ENCODE assay signal across 1 cellular context in the genomic region with DNA sequence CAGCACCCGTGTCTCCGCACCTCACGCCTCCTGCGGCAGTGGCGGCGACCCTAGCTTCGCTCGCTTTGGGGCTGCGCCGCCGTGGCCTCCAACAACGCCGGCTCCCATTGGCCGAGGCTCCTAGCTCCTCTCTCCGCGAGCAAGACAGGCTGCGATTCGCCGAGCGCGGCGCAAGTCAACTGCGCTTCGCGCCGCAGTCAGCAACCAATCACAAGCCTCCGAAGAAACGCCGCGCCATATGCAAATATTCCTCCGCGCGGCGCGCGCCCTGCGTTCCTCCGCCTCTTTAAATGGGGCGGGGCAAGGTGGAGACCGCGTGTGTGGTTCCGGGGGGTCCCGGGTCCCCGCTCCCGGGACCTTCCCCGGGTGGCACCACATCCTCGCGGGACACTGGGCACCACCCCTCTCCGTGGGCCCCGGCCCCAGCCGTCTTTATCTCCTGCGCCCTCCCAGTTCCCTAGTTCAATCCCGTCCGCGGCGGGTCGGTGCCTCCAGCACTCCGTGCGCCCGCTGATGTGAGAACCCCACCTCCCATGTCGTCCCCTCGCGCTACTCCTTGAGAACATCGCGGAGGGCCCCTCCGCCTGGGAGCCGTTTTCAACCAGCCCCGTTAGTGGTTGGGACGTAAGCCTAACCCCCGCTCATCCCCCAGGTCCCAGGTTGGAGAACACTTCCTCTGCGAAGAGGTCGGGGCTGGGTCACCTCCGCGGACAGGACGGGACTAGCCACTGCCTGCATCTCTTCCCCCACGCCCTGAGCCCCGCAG.
TF ChIP-seq lines count a peak whose summit lies in the region.

Gene NAP1L4, minus strand, starts transcription at position 96 of the 766 bp plus-strand sequence. CDS start 13,109 bp downstream, outside the sequence.

TF ChIP-seq in HepG2, 621 proteins besides CTCF, POLR2A, EP300 and RAD21 (continued from another document and continues in another):
- TF ChIP-seq, protein P1, sequence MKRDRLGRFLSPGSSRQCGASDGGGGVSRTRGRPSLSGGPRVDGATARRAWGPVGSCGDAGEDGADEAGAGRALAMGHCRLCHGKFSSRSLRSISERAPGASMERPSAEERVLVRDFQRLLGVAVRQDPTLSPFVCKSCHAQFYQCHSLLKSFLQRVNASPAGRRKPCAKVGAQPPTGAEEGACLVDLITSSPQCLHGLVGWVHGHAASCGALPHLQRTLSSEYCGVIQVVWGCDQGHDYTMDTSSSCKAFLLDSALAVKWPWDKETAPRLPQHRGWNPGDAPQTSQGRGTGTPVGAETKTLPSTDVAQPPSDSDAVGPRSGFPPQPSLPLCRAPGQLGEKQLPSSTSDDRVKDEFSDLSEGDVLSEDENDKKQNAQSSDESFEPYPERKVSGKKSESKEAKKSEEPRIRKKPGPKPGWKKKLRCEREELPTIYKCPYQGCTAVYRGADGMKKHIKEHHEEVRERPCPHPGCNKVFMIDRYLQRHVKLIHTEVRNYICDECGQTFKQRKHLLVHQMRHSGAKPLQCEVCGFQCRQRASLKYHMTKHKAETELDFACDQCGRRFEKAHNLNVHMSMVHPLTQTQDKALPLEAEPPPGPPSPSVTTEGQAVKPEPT (CRISPR knock-in tag; IDR thresholded peaks at IDR 0.05; ENCODE audit: low read depth) = no peak
- TF ChIP-seq JARID2 (CRISPR knock-in tag; IDR thresholded peaks at IDR 0.05; ENCODE audit: insufficient replicate concordance) = no peak
- no peak for TF ChIP-seq CBX5 (CRISPR knock-in tag; IDR thresholded peaks at IDR 0.05; ENCODE audit: borderline replicate concordance)
- TF ChIP-seq NR1H2 (CRISPR knock-in tag; IDR thresholded peaks at IDR 0.05; ENCODE audit: borderline replicate concordance, low read depth) = no peak
- TF ChIP-seq ZBTB39 (CRISPR knock-in tag; IDR thresholded peaks at IDR 0.05) = no peak
- peak; percentile 41 for TF ChIP-seq DR1 (CRISPR knock-in tag; IDR thresholded peaks at IDR 0.05)
- no peak for TF ChIP-seq XBP1 (CRISPR knock-in tag; IDR thresholded peaks at IDR 0.05)
- no peak for TF ChIP-seq ZNF549 (CRISPR knock-in tag; IDR thresholded peaks at IDR 0.05)
- TF ChIP-seq GATA4 (IDR thresholded peaks at IDR 0.05; ENCODE audit: borderline replicate concordance, low read depth) = 0 out of 2 replicates have a peak, but pooled peaks have one; percentile 38
- no peak for TF ChIP-seq ZNF432 (CRISPR knock-in tag; IDR thresholded peaks at IDR 0.05; ENCODE audit: borderline replicate concordance)
- TF ChIP-seq HES4 (CRISPR knock-in tag; IDR thresholded peaks at IDR 0.05; ENCODE audit: borderline replicate concordance) = 0 out of 2 replicates have a peak, but pooled peaks have one; percentile 46
- no peak for TF ChIP-seq ZNF552 (CRISPR knock-in tag; IDR thresholded peaks at IDR 0.05; ENCODE audit: borderline replicate concordance)
- 0 out of 2 replicates have a peak, but pooled peaks have one; percentile 72 for TF ChIP-seq ZNF546 (CRISPR knock-in tag; conservative IDR thresholded peaks at IDR 0.05)
- no peak; the same call in 1 of the 2 replicates for TF ChIP-seq PPARG (CRISPR knock-in tag; conservative IDR thresholded peaks at IDR 0.05)
- TF ChIP-seq SOX6 (IDR thresholded peaks at IDR 0.05) = no peak
- no peak; the same call in 1 of the 2 replicates for TF ChIP-seq SOX6 (CRISPR knock-in tag; IDR thresholded peaks at IDR 0.05)
- TF ChIP-seq ZSCAN20 (CRISPR knock-in tag; IDR thresholded peaks at IDR 0.05; ENCODE audit: borderline replicate concordance) = no peak
- 0 out of 2 replicates have a peak, but pooled peaks have one; percentile 42 for TF ChIP-seq ZNF451 (CRISPR knock-in tag; IDR thresholded peaks at IDR 0.05)
- TF ChIP-seq CENPT (CRISPR knock-in tag; IDR thresholded peaks at IDR 0.05; ENCODE audit: low read depth) = no peak
- TF ChIP-seq ZNF776 (CRISPR knock-in tag; IDR thresholded peaks at IDR 0.05) = peak; percentile 55
- no peak for TF ChIP-seq ZMYM2 (CRISPR knock-in tag; IDR thresholded peaks at IDR 0.05)
- TF ChIP-seq, protein P2, sequence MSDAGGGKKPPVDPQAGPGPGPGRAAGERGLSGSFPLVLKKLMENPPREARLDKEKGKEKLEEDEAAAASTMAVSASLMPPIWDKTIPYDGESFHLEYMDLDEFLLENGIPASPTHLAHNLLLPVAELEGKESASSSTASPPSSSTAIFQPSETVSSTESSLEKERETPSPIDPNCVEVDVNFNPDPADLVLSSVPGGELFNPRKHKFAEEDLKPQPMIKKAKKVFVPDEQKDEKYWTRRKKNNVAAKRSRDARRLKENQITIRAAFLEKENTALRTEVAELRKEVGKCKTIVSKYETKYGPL (CRISPR knock-in tag; IDR thresholded peaks at IDR 0.05) = no peak
- TF ChIP-seq ZNF567 (CRISPR knock-in tag; IDR thresholded peaks at IDR 0.05; ENCODE audit: borderline replicate concordance) = no peak
- TF ChIP-seq ZNF704 (CRISPR knock-in tag; IDR thresholded peaks at IDR 0.05; ENCODE audit: borderline replicate concordance) = 0 out of 2 replicates have a peak, but pooled peaks have one; percentile 27
- no peak for TF ChIP-seq BRCA1 (CRISPR knock-in tag; IDR thresholded peaks at IDR 0.05)
- no peak for TF ChIP-seq RARA (CRISPR knock-in tag; IDR thresholded peaks at IDR 0.05)
- TF ChIP-seq TMF1 (CRISPR knock-in tag; IDR thresholded peaks at IDR 0.05; ENCODE audit: low read depth) = no peak; the same call in none of the 2 replicates
- peak; percentile 20; the same call in 1 of the 2 replicates for TF ChIP-seq NRL (CRISPR knock-in tag; IDR thresholded peaks at IDR 0.05; ENCODE audit: borderline replicate concordance)
- no peak for TF ChIP-seq HOXA5 (CRISPR knock-in tag; IDR thresholded peaks at IDR 0.05)
- TF ChIP-seq ZFP41 (CRISPR knock-in tag; IDR thresholded peaks at IDR 0.05; ENCODE audit: borderline replicate concordance) = no peak
- no peak for TF ChIP-seq U2AF1 (optimal IDR thresholded peaks at IDR 0.05; ENCODE audit: low read depth, low read length)
- TF ChIP-seq ZNF616 (CRISPR knock-in tag; IDR thresholded peaks at IDR 0.05; ENCODE audit: low read depth) = no peak
- TF ChIP-seq ZNF235 (CRISPR knock-in tag; IDR thresholded peaks at IDR 0.05; ENCODE audit: borderline replicate concordance) = no peak; the same call in 1 of the 2 replicates
- TF ChIP-seq ZNF781 (CRISPR knock-in tag; IDR thresholded peaks at IDR 0.05; ENCODE audit: borderline replicate concordance, not compliant biosample characterization) = no peak
- TF ChIP-seq, protein P3, sequence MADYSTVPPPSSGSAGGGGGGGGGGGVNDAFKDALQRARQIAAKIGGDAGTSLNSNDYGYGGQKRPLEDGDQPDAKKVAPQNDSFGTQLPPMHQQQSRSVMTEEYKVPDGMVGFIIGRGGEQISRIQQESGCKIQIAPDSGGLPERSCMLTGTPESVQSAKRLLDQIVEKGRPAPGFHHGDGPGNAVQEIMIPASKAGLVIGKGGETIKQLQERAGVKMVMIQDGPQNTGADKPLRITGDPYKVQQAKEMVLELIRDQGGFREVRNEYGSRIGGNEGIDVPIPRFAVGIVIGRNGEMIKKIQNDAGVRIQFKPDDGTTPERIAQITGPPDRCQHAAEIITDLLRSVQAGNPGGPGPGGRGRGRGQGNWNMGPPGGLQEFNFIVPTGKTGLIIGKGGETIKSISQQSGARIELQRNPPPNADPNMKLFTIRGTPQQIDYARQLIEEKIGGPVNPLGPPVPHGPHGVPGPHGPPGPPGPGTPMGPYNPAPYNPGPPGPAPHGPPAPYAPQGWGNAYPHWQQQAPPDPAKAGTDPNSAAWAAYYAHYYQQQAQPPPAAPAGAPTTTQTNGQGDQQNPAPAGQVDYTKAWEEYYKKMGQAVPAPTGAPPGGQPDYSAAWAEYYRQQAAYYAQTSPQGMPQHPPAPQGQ (CRISPR knock-in tag; IDR thresholded peaks at IDR 0.05; ENCODE audit: borderline replicate concordance) = no peak
- TF ChIP-seq, protein P4, sequence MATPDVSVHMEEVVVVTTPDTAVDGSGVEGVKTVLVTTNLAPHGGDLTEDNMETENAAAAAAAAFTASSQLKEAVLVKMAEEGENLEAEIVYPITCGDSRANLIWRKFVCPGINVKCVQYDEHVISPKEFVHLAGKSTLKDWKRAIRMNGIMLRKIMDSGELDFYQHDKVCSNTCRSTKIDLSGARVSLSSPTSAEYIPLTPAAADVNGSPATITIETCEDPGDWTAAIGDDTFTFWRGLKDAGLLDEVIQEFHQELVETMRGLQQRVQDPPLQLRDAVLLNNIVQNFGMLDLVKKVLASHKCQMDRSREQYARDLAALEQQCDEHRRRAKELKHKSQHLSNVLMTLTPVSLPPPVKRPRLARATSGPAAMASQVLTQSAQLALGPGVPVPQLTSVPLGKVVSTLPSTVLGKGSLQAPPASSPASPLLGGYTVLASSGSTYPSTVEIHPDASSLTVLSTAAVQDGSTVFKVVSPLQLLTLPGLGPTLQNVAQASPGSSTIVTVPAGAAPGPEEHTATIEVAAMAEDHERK (CRISPR knock-in tag; IDR thresholded peaks at IDR 0.05; ENCODE audit: low read depth) = peak; percentile 66
- no peak for TF ChIP-seq DBP (CRISPR knock-in tag; IDR thresholded peaks at IDR 0.05; ENCODE audit: not compliant biosample characterization)
- TF ChIP-seq, protein P5, sequence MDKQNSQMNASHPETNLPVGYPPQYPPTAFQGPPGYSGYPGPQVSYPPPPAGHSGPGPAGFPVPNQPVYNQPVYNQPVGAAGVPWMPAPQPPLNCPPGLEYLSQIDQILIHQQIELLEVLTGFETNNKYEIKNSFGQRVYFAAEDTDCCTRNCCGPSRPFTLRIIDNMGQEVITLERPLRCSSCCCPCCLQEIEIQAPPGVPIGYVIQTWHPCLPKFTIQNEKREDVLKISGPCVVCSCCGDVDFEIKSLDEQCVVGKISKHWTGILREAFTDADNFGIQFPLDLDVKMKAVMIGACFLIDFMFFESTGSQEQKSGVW (CRISPR knock-in tag; IDR thresholded peaks at IDR 0.05; ENCODE audit: borderline replicate concordance) = no peak
- no peak for TF ChIP-seq MAFF (IDR thresholded peaks at IDR 0.05; ENCODE audit: low read depth, low read length)
- no peak; the same call in none of the 2 replicates for TF ChIP-seq ZNF619 (CRISPR knock-in tag; IDR thresholded peaks at IDR 0.05)
- no peak for TF ChIP-seq ZNF501 (CRISPR knock-in tag; IDR thresholded peaks at IDR 0.05)
- no peak for TF ChIP-seq MBD4 (IDR thresholded peaks at IDR 0.05; ENCODE audit: borderline replicate concordance, low read length)
- no peak for TF ChIP-seq FLYWCH1 (CRISPR knock-in tag; IDR thresholded peaks at IDR 0.05)
- TF ChIP-seq IKZF1 (IDR thresholded peaks at IDR 0.05) = no peak
- TF ChIP-seq ZNF263 (CRISPR knock-in tag; IDR thresholded peaks at IDR 0.05) = no peak
- TF ChIP-seq ZNF605 (CRISPR knock-in tag; IDR thresholded peaks at IDR 0.05) = no peak
- TF ChIP-seq MEIS1 (CRISPR knock-in tag; IDR thresholded peaks at IDR 0.05; ENCODE audit: borderline replicate concordance) = no peak
- TF ChIP-seq PCBP2 (optimal IDR thresholded peaks at IDR 0.05; ENCODE audit: low read depth, low read length, poor library complexity, severe bottlenecking) = no peak
- TF ChIP-seq FOXK1 (CRISPR knock-in tag; IDR thresholded peaks at IDR 0.05; ENCODE audit: borderline replicate concordance, low read depth) = peak; percentile 76
- TF ChIP-seq ZKSCAN8 (CRISPR knock-in tag; IDR thresholded peaks at IDR 0.05; ENCODE audit: borderline replicate concordance) = no peak
- TF ChIP-seq ZBTB38 (CRISPR knock-in tag; IDR thresholded peaks at IDR 0.05) = peak; percentile 36; the same call in 1 of the 2 replicates
- TF ChIP-seq BORCS8-MEF2B (CRISPR knock-in tag; IDR thresholded peaks at IDR 0.05) = peak; percentile 47; the same call in 1 of the 2 replicates
- TF ChIP-seq NFIB (CRISPR knock-in tag; IDR thresholded peaks at IDR 0.05; ENCODE audit: borderline replicate concordance) = no peak
- no peak; the same call in 1 of the 2 replicates for TF ChIP-seq KLF9 (CRISPR knock-in tag; IDR thresholded peaks at IDR 0.05; ENCODE audit: low read depth)
- no peak for TF ChIP-seq ZNF547 (CRISPR knock-in tag; IDR thresholded peaks at IDR 0.05)
- TF ChIP-seq ZNF629 (CRISPR knock-in tag; conservative IDR thresholded peaks at IDR 0.05) = no peak
- peak; percentile 89; the same call in 1 of the 2 replicates for TF ChIP-seq ZNF709 (CRISPR knock-in tag; IDR thresholded peaks at IDR 0.05)
- no peak for TF ChIP-seq NFRKB (IDR thresholded peaks at IDR 0.05)
- TF ChIP-seq FOXA1 (IDR thresholded peaks at IDR 0.05) = no peak
- peak; percentile 31; the same call in 1 of the 2 replicates for TF ChIP-seq FOXA1 (CRISPR knock-in tag; IDR thresholded peaks at IDR 0.05)
- TF ChIP-seq ATF2 (CRISPR knock-in tag; IDR thresholded peaks at IDR 0.05) = no peak
